8 cellular contexts compared by ENCODE assay signal in genomic region chr5:168529361-168530234, GRCh38. TPM values are rescaled to one million over a fixed set of nuclear protein-coding genes. Genes with fewer than 3 reads are reported as not detected.
DNase-seq lines count a peak whose midpoint lies in the region; ATAC-seq and TF ChIP-seq lines count a peak whose summit lies in the region.

No MANE protein-coding gene starts in this region.

- H3K4me3 ChIP-seq in heart right ventricle, result peak overlapping the region in 9 of 10 donors; percentile 21 to 51 (median 46)
- H3K4me3 ChIP-seq in lower lobe of right lung, result peak overlapping the region; percentile 41
- H3K4me3 ChIP-seq in urinary bladder (ENCODE audit: low read depth, low read length), result peak overlapping the region; percentile 54

- H3K4me3 Mint-ChIP-seq in brain, result peak overlapping the region; percentile 81 to 88 (median 84)

- ATAC-seq in heart right ventricle (peak in 1 of 8 donors; percentile 18), lower lobe of right lung (no peak), GM19351 (IDR thresholded peaks at IDR 0.05; ENCODE audit: unreplicated experiment) (no peak), HG03039 (IDR thresholded peaks at IDR 0.05; ENCODE audit: unreplicated experiment) (no peak)

- TF ChIP-seq CTCF in heart right ventricle (IDR thresholded peaks at IDR 0.05) (no peak), brain (conservative IDR thresholded peaks at IDR 0.05) (no peak), lower lobe of right lung (IDR thresholded peaks at IDR 0.05) (no peak)

- H3K27ac Mint-ChIP-seq in brain, result peak overlapping the region in 4 of 5 experiments; percentile 24 to 65 (median 60)

- H3K9me3 ChIP-seq in heart right ventricle (no peaks in the 10 kb centered on the region), lower lobe of right lung (no peaks in the 10 kb centered on the region)

- H3K27me3 Mint-ChIP-seq in brain, result peaks cover 6% of the 10 kb centered on the region

- intact Hi-C loops in heart right ventricle (cut with DNase I) (no loop called here), cardiac septum (cut with DNase I) (no loop called here), lower lobe of right lung (cut with DNase I) (no loop called here)

- 12 to 21% methylated on average over 78 to 127 of the region's 127 CpGs for WGBS in heart right ventricle, 2 donors
- 14% methylated on average over 123 of the region's 127 CpGs for WGBS in urinary bladder

- H3K36me3 ChIP-seq in heart right ventricle (no peaks in the 10 kb centered on the region), lower lobe of right lung (no peaks in the 10 kb centered on the region), urinary bladder (ENCODE audit: insufficient read depth) (no peaks in the 10 kb centered on the region)

- CTCF ChIA-PET in HEK293T (lab: Yijun Ruan, JAX), result no interaction called here

- POLR2A ChIA-PET in HEK293T (lab: Yijun Ruan, JAX), result no interaction called here

- H3K4me1 ChIP-seq in heart right ventricle, result peaks cover 0 to 10% (median 7%) of the 10 kb centered on the region in 9 donors
- H3K4me1 ChIP-seq in lower lobe of right lung, result peaks cover 7% of the 10 kb centered on the region
- no peaks in the 10 kb centered on the region for H3K4me1 ChIP-seq in urinary bladder (ENCODE audit: insufficient read depth)

- H3K36me3 Mint-ChIP-seq in brain, result peaks cover 11% of the 10 kb centered on the region

- H3K27ac ChIP-seq in heart right ventricle (no peak overlapping the region), lower lobe of right lung (no peak overlapping the region), urinary bladder (ENCODE audit: low read depth) (no peak overlapping the region)

- peaks cover 45% of the 10 kb centered on the region for H3K4me1 Mint-ChIP-seq in brain

- H3K27me3 ChIP-seq in heart right ventricle (peaks cover 0 to 44% (median 31%) of the 10 kb centered on the region in 7 donors), lower lobe of right lung (ENCODE audit: low read depth) (peaks cover 46% of the 10 kb centered on the region)

- DNase-seq in heart right ventricle, result no peak
- no peak for DNase-seq in cardiac septum (ENCODE audit: low spot score)
- DNase-seq in lower lobe of right lung, result no peak
- DNase-seq in HEK293T (ENCODE audit: extremely low spot score), result no peak

- peaks cover 0 to 8% (median 3%) of the 10 kb centered on the region in 5 experiments for H3K9me3 Mint-ChIP-seq in brain

TF ChIP-seq in HEK293T, 16 proteins besides CTCF, POLR2A, EP300 and RAD21:
- TF ChIP-seq FOXA1 (IDR thresholded peaks at IDR 0.05), result no peak

RNA-seq across cellular contexts. Expression of gene FBLL1, which starts 0.5 kb away (rescaled TPM):
- total RNA-seq in heart right ventricle (under 1 TPM in 4 of 10 donors, not detected in 6; 0.16 to 0.61 (median 0.27) TPM), cardiac septum (1.5 TPM), lower lobe of right lung (not detected), urinary bladder (2.4 TPM)
- polyA plus RNA-seq in heart right ventricle (under 1 TPM in 1 of 2 donors, not detected in 1; 0.25 TPM), brain (ENCODE audit: insufficient read depth, low read depth, low replicate concordance) (33.1 TPM), urinary bladder (0.92 TPM)

RNA-seq across cellular contexts. Expression of gene RARS1, which starts 43.3 kb away (rescaled TPM):
- total RNA-seq in heart right ventricle, result 10 to 100 TPM; 43.7 to 52.5 (median 46.0) TPM
- polyA plus RNA-seq in heart right ventricle, result 10 to 100 TPM; 22.4 to 41.1 TPM
- total RNA-seq in cardiac septum, result 47.4 TPM
- 19.6 TPM for polyA plus RNA-seq in brain (ENCODE audit: insufficient read depth, low read depth, low replicate concordance)
- total RNA-seq in lower lobe of right lung, result 55.2 TPM
- 230 TPM for total RNA-seq in urinary bladder
- polyA plus RNA-seq in urinary bladder, result 32.3 TPM

RNA-seq across cellular contexts. Expression of gene PANK3, which starts 49.6 kb away (rescaled TPM):
- total RNA-seq in heart right ventricle (10 to 100 TPM; 26.0 to 46.6 (median 33.7) TPM), cardiac septum (44.9 TPM), lower lobe of right lung (43.2 TPM), urinary bladder (116 TPM)
- polyA plus RNA-seq in heart right ventricle (1 to 10 TPM; 3.0 to 6.2 TPM), brain (ENCODE audit: insufficient read depth, low read depth, low replicate concordance) (6.4 TPM), urinary bladder (12.3 TPM)
